ENCODE assay signal across 9 cellular contexts in the genomic region with DNA sequence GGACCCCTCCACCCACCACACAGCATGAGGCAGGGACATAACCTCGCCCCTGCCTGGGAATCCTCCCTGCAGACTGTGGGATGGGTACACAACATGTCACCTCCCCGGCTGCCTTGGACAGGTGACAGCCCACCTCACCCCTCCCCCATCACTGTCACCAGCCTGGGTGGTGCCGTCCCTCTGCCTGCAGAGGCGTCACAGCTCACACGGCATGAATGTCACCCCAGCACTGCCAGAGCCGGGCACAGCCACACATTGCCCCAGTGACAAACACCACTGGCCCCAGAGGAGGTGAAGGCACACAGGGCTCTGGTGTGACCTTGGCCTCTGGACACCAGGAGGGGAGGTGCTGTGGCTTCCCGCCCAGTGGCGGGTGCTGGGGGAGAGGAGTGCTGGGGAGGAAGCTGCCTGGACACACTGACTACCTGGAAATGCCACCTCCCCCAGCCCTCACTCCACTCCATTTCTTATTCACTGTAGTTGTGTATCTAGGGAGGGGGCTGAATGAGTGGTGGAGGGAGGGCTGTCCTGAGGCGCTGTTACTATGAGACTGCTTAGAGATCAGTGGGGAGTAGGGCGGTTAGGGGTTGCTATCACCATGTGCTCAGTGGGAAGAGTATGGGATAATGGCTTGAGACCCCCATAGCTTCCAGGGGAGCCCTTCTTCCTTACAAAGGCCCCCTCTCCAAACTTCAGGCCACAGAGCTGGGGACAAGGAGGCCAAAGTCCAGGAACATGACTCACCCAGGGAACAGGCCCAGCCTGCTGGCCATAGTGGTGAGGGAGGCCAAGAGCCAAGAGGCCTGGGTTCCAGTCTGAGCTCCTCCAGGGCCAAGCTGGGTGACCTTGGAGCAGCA. TPM values are rescaled to one million over a fixed set of nuclear protein-coding genes. Genes with fewer than 3 reads are reported as not detected.
DNase-seq lines count a peak whose midpoint lies in the region; ATAC-seq and TF ChIP-seq lines count a peak whose summit lies in the region.
"Had no signal": no experiment of that assay in that cellular context is flagged by ENCODE, and none has a peak within 500 bp of the region (broad histone marks: within the 10 kb centered on the region; RNA-seq: fewer than 3 reads in every experiment).

No MANE protein-coding gene starts in this region.

- H3K9me3 ChIP-seq in HUES64 (ENCODE audit: insufficient read depth, low read depth, low read length) (no peaks in the 10 kb centered on the region), lung (ENCODE audit: control insufficient read depth in 2 of 2, insufficient read depth in 1 of 2, low read length in 1 of 2) (no peaks in the 10 kb centered on the region), transverse colon (no peaks in the 10 kb centered on the region)

- intact Hi-C loops in transverse colon (cut with DNase I; ENCODE audit: low total_unique reads) = no loop called here
- intact Hi-C loops in activated CD4-positive, alpha-beta T cell treated with anti-CD3 and anti-CD28 coated beads for 36 hours (cut with DNase I, micrococcal nuclease) = no loop called here

- H3K9ac ChIP-seq in HUES64 (ENCODE audit: low read depth, low read length) = no peak overlapping the region

- TF ChIP-seq POLR2A in transverse colon (IDR thresholded peaks at IDR 0.05) = no peak

- DNase-seq in lung (ENCODE audit: low spot score) = peak; percentile 59
- DNase-seq in transverse colon = peak; percentile 76
- no peak for DNase-seq in NCI-H82 (lab: John Stamatoyannopoulos, UW)
- DNase-seq in activated CD4-positive, alpha-beta T cell treated with anti-CD3 and anti-CD28 coated beads for 36 hours = no peak
- no peak for DNase-seq in activated naive CD4-positive, alpha-beta T cell treated with anti-CD3 and anti-CD28 coated beads, Interleukin-2, amount 50 U/mL, for 72 hours (ENCODE audit: low spot score in 2 of 2)
- DNase-seq: activated T-cell treated with anti-CD3 and anti-CD28 coated beads, Interleukin-2, amount 50 U/mL, for 1 hour; NCI-H1105 had no signal

- CTCF ChIA-PET in activated CD4-positive, alpha-beta T cell treated with anti-CD3 and anti-CD28 coated beads for 36 hours (lab: Charles Lee) = interaction anchor here (0.5 to 1.4 kb wide), 6 partner anchors 9 to 266 kb away, joined by 3 to 4 read pairs (median 3); no protein-coding TSS in a partner anchor

- H3K27me3 ChIP-seq in HUES64 (ENCODE audit: insufficient read depth, low read length) (no peaks in the 10 kb centered on the region), lung (ENCODE audit: control insufficient read depth, insufficient read depth) (no peaks in the 10 kb centered on the region), transverse colon (no peaks in the 10 kb centered on the region)

- TF ChIP-seq EP300 in transverse colon (IDR thresholded peaks at IDR 0.05; ENCODE audit: low read depth) = no peak

- no peaks in the 10 kb centered on the region for H3K27me3 Mint-ChIP-seq in activated CD4-positive, alpha-beta T cell treated with anti-CD3 and anti-CD28 coated beads for 36 hours

- H3K27ac ChIP-seq in HUES64 (ENCODE audit: low read depth, low read length) (0 out of 2 replicates have a peak overlapping the region, but pooled peaks have one; percentile 6), cingulate gyrus (ENCODE audit: low read depth, low read length) (peak overlapping the region; percentile 89), lung (ENCODE audit: low read depth in 1 of 2, low read length in 1 of 2) (peak overlapping the region; percentile 83 to 91), transverse colon (peak overlapping the region; percentile 82 to 95 (median 92))

- no peak for TF ChIP-seq CTCF in lung (IDR thresholded peaks at IDR 0.05; ENCODE audit: control extremely low read depth, extremely low read depth)
- no peak for TF ChIP-seq CTCF in transverse colon (IDR thresholded peaks at IDR 0.05)

- no peaks in the 10 kb centered on the region for H3K9me3 Mint-ChIP-seq in activated CD4-positive, alpha-beta T cell treated with anti-CD3 and anti-CD28 coated beads for 36 hours (ENCODE audit: low read depth)
- H3K9me3 Mint-ChIP-seq in activated naive CD4-positive, alpha-beta T cell treated with anti-CD3 and anti-CD28 coated beads, Interleukin-2, amount 50 U/mL, for 72 hours = no peaks in the 10 kb centered on the region

- ATAC-seq in lung (ENCODE audit: insufficient read depth, low FRiP score) = peak; percentile 11
- ATAC-seq in activated CD4-positive, alpha-beta T cell treated with anti-CD3 and anti-CD28 coated beads for 36 hours = no peak
- no peak for ATAC-seq in activated naive CD4-positive, alpha-beta T cell treated with anti-CD3 and anti-CD28 coated beads, Interleukin-2, amount 50 U/mL, for 72 hours

- H3K4me3 Mint-ChIP-seq in activated CD4-positive, alpha-beta T cell treated with anti-CD3 and anti-CD28 coated beads for 36 hours = no peak overlapping the region

- POLR2A ChIA-PET in activated CD4-positive, alpha-beta T cell treated with anti-CD3 and anti-CD28 coated beads for 36 hours (lab: Charles Lee) = no interaction called here

- H3K4me3 ChIP-seq in HUES64 (ENCODE audit: low read length) = no peak overlapping the region
- no peak overlapping the region for H3K4me3 ChIP-seq in lung
- no peak overlapping the region for H3K4me3 ChIP-seq in transverse colon

- WGBS in HUES64 = 61% methylated on average over 9 of the region's 10 CpGs
- 55 to 76% methylated on average over 10 of the region's 10 CpGs for WGBS in lung, 2 donors
- WGBS in transverse colon (ENCODE audit: low coverage in 1 of 2), 2 donors = 51% methylated on average over 10 of the region's 10 CpGs; no CpG with 5 or more reads in 1 of the 2 donors

- no peak overlapping the region for H3K27ac Mint-ChIP-seq in activated CD4-positive, alpha-beta T cell treated with anti-CD3 and anti-CD28 coated beads for 36 hours
- H3K27ac Mint-ChIP-seq in activated naive CD4-positive, alpha-beta T cell treated with anti-CD3 and anti-CD28 coated beads, Interleukin-2, amount 50 U/mL, for 72 hours = no peak overlapping the region

- peaks cover 14% of the 10 kb centered on the region for H3K4me1 Mint-ChIP-seq in activated CD4-positive, alpha-beta T cell treated with anti-CD3 and anti-CD28 coated beads for 36 hours

- no peaks in the 10 kb centered on the region for H3K36me3 ChIP-seq in HUES64 (ENCODE audit: insufficient read depth, low read length)
- peaks cover 0 to under 1% of the 10 kb centered on the region in 2 donors for H3K36me3 ChIP-seq in lung (ENCODE audit: control insufficient read depth in 2 of 2, insufficient read depth in 2 of 2, low read length in 2 of 2)
- H3K36me3 ChIP-seq in transverse colon = no peaks in the 10 kb centered on the region

- peaks cover 66% of the 10 kb centered on the region for H3K4me1 ChIP-seq in HUES64 (ENCODE audit: insufficient read depth, low read length)
- peaks cover 15 to 45% of the 10 kb centered on the region in 2 donors for H3K4me1 ChIP-seq in lung (ENCODE audit: control insufficient read depth in 2 of 2, insufficient read depth in 2 of 2, low read length in 2 of 2)
- peaks cover 71 to 81% (median 77%) of the 10 kb centered on the region in 4 donors for H3K4me1 ChIP-seq in transverse colon

- H3K36me3 Mint-ChIP-seq in activated CD4-positive, alpha-beta T cell treated with anti-CD3 and anti-CD28 coated beads for 36 hours (ENCODE audit: low read depth) = no peaks in the 10 kb centered on the region
- H3K36me3 Mint-ChIP-seq in activated naive CD4-positive, alpha-beta T cell treated with anti-CD3 and anti-CD28 coated beads, Interleukin-2, amount 50 U/mL, for 72 hours = no peaks in the 10 kb centered on the region

- in situ Hi-C loops in transverse colon (cut with MboI; ENCODE audit: low pct_ligation_motif_present in 1 of 4, low pct_unique_long_range_greater_than_20kb in 1 of 4, low sequenced_read_pairs in 3 of 4) = no loop called here

RNA-seq across cellular contexts. Expression of a gene that starts 40.3 kb away (rescaled TPM):
- polyA plus RNA-seq in HUES64 (2013, experiment 1 of 2) = 23.6 TPM
- polyA plus RNA-seq in HUES64 (2013, experiment 2 of 2) = 29.1 TPM
- 10 to 100 TPM; 31.8 to 37.9 TPM for total RNA-seq in lung
- polyA plus RNA-seq in lung = 10 to 100 TPM; 10.3 to 11.8 TPM
- total RNA-seq in transverse colon = 10 to 100 TPM; 11.7 to 34.4 (median 21.3) TPM
- 10 to 100 TPM; 10.3 to 12.1 TPM for total RNA-seq in activated CD4-positive, alpha-beta T cell treated with anti-CD3 and anti-CD28 coated beads for 36 hours
- total RNA-seq in activated naive CD4-positive, alpha-beta T cell treated with anti-CD3 and anti-CD28 coated beads, Interleukin-2, amount 50 U/mL, for 72 hours = 10 to 100 TPM; 12.8 to 16.5 TPM

Comparison
In these comparisons a context has a peak if more than half of its experiments do, and no peak if none do; other contexts are left out.
1. H3K27ac ChIP-seq: peak in every context shown above with its lines; median percentile 92 in transverse colon; 89 in cingulate gyrus; 87 in lung; 6 in HUES64.
2. DNase-seq: peak in lung (single experiment) and transverse colon (single experiment); none in NCI-H82 (single experiment), activated CD4-positive, alpha-beta T cell treated with anti-CD3 and anti-CD28 coated beads for 36 hours (single experiment) and activated naive CD4-positive, alpha-beta T cell treated with anti-CD3 and anti-CD28 coated beads, Interleukin-2, amount 50 U/mL, for 72 hours (0 of 2).